Comparison of ENCODE assay signal across 11 cellular contexts in genomic region chr14:52906141-52906601, GRCh38. TPM values are rescaled to one million over a fixed set of nuclear protein-coding genes. Genes with fewer than 3 reads are reported as not detected.
DNase-seq lines count a peak whose midpoint lies in the region; ATAC-seq lines count a peak whose summit lies in the region.
"Had no signal": no experiment of that assay in that cellular context is flagged by ENCODE, and none has a peak within 500 bp of the region (broad histone marks: within the 10 kb centered on the region; RNA-seq: fewer than 3 reads in every experiment).

No MANE protein-coding gene starts in this region.

- DNase-seq in GM03348 (ENCODE audit: low spot score) (peak; percentile 64), adipocyte (ENCODE audit: low read depth) (peak; percentile 84), foreskin melanocyte (peak; percentile 59), activated gamma-delta T cell (lab: John Stamatoyannopoulos, UW) (no peak)
- DNase-seq in activated CD4-positive, alpha-beta memory T cell treated with anti-CD3 and anti-CD28 coated beads for 36 hours: no peak
- DNase-seq: colonic mucosa, NCI-H1092 treated with DMSO at 0.1 percent for 48 hours had no signal

- CTCF ChIA-PET in activated CD4-positive, alpha-beta memory T cell treated with anti-CD3 and anti-CD28 coated beads for 36 hours (lab: Charles Lee): interaction anchor here (1.1 kb wide), 1 partner anchor 390 kb away, joined by 3 read pairs; no protein-coding TSS in a partner anchor

- no peaks in the 10 kb centered on the region for H3K36me3 Mint-ChIP-seq in activated CD4-positive, alpha-beta memory T cell treated with anti-CD3 and anti-CD28 coated beads for 36 hours

- H3K27me3 ChIP-seq in adipocyte (replicated peaks; ENCODE audit: control insufficient read depth, insufficient read depth, low read length): no peaks in the 10 kb centered on the region
- no peaks in the 10 kb centered on the region for H3K27me3 ChIP-seq in skeletal muscle satellite cell (ENCODE audit: control insufficient read depth, insufficient read depth, low read length)
- H3K27me3 ChIP-seq: colonic mucosa, tibial nerve had no signal

- H3K4me1 ChIP-seq in adipocyte (ENCODE audit: control insufficient read depth, insufficient read depth, low read length) (peaks cover 63% of the 10 kb centered on the region), skeletal muscle satellite cell (ENCODE audit: control insufficient read depth, insufficient read depth, low read length) (peaks cover 80% of the 10 kb centered on the region)
- H3K4me1 ChIP-seq: colonic mucosa had no signal

- POLR2A ChIA-PET in activated CD4-positive, alpha-beta memory T cell treated with anti-CD3 and anti-CD28 coated beads for 36 hours (lab: Charles Lee): no interaction called here

- peak overlapping the region; percentile 56 for H3K9ac ChIP-seq in adipocyte (ENCODE audit: low read length)
- H3K9ac ChIP-seq in skeletal muscle satellite cell (ENCODE audit: low read depth, low read length): peak overlapping the region; percentile 66

- no peaks in the 10 kb centered on the region for H3K27me3 Mint-ChIP-seq in activated CD4-positive, alpha-beta memory T cell treated with anti-CD3 and anti-CD28 coated beads for 36 hours

- no peak overlapping the region for H3K27ac Mint-ChIP-seq in activated CD4-positive, alpha-beta memory T cell treated with anti-CD3 and anti-CD28 coated beads for 36 hours

- no peaks in the 10 kb centered on the region for H3K4me1 Mint-ChIP-seq in activated CD4-positive, alpha-beta memory T cell treated with anti-CD3 and anti-CD28 coated beads for 36 hours (ENCODE audit: low read depth)

- H3K9me3 Mint-ChIP-seq in activated CD4-positive, alpha-beta memory T cell treated with anti-CD3 and anti-CD28 coated beads for 36 hours: no peaks in the 10 kb centered on the region

- peak overlapping the region; percentile 60 for H3K4me3 ChIP-seq in adipocyte (ENCODE audit: low read length)
- H3K4me3 ChIP-seq in skeletal muscle satellite cell (ENCODE audit: low read length): peak overlapping the region; percentile 56
- H3K4me3 ChIP-seq: colonic mucosa, tibial nerve had no signal

- ATAC-seq in HG03378 (IDR thresholded peaks at IDR 0.05; ENCODE audit: unreplicated experiment) (no peak), HG02623 (IDR thresholded peaks at IDR 0.05; ENCODE audit: unreplicated experiment) (no peak)

- H3K36me3 ChIP-seq in adipocyte (ENCODE audit: control insufficient read depth, insufficient read depth, low read length, severe bottlenecking) (peaks cover 33% of the 10 kb centered on the region), skeletal muscle satellite cell (ENCODE audit: insufficient read depth, low read length) (peaks cover 43% of the 10 kb centered on the region)
- H3K36me3 ChIP-seq: colonic mucosa had no signal

- H3K4me2 ChIP-seq in skeletal muscle satellite cell (ENCODE audit: low read length): peak overlapping the region; percentile 80

- intact Hi-C loops in activated CD4-positive, alpha-beta memory T cell treated with anti-CD3 and anti-CD28 coated beads for 36 hours (cut with micrococcal nuclease): no loop called here

- no peaks in the 10 kb centered on the region for H3K9me3 ChIP-seq in adipocyte (ENCODE audit: control insufficient read depth, low read length)
- H3K9me3 ChIP-seq in skeletal muscle satellite cell (replicated peaks; ENCODE audit: low read length): no peaks in the 10 kb centered on the region
- H3K9me3 ChIP-seq: colonic mucosa, tibial nerve had no signal

- no peak overlapping the region for H3K4me3 Mint-ChIP-seq in activated CD4-positive, alpha-beta memory T cell treated with anti-CD3 and anti-CD28 coated beads for 36 hours

RNA-seq across cellular contexts. Expression of gene FERMT2, which starts 44.7 kb away (rescaled TPM):
- total RNA-seq in skeletal muscle satellite cell (2012; rRNA removed): 132 and 161 TPM in 2 replicates
- 1 to 10 TPM; 3.8 to 5.3 TPM for total RNA-seq in activated CD4-positive, alpha-beta memory T cell treated with anti-CD3 and anti-CD28 coated beads for 36 hours

Comparison
In these comparisons a context has a peak if more than half of its experiments do, and no peak if none do; other contexts are left out.
1. DNase-seq: peak in GM03348 (single experiment), adipocyte (single experiment) and foreskin melanocyte (single experiment); none in activated gamma-delta T cell (single experiment) and activated CD4-positive, alpha-beta memory T cell treated with anti-CD3 and anti-CD28 coated beads for 36 hours (single experiment).